Comparison of ENCODE assay signal across 16 cellular contexts in genomic region chr10:113650172-113650571, GRCh38. TPM values are rescaled to one million over a fixed set of nuclear protein-coding genes. Genes with fewer than 3 reads are reported as not detected.
DNase-seq lines count a peak whose midpoint lies in the region; ATAC-seq, FAIRE-seq and TF ChIP-seq lines count a peak whose summit lies in the region.
"Had no signal": no experiment of that assay in that cellular context is flagged by ENCODE, and none has a peak within 500 bp of the region (broad histone marks: within the 10 kb centered on the region; RNA-seq: fewer than 3 reads in every experiment).

No MANE protein-coding gene starts in this region.

- no peak for TF ChIP-seq RAD21 in A549 (conservative IDR thresholded peaks at IDR 0.05 in 1 of 2, IDR thresholded peaks at IDR 0.05 in 1 of 2)

- intact Hi-C loops in gastrocnemius medialis (cut with DNase I; ENCODE audit: low total_unique reads) (no loop called here), lower leg skin (cut with DNase I; ENCODE audit: low total_unique reads) (no loop called here)

- TF ChIP-seq CTCF in A549 (IDR thresholded peaks at IDR 0.05) (no peak), epithelial cell of esophagus (IDR thresholded peaks at IDR 0.05; ENCODE audit: insufficient read depth, low read depth, low read length, missing control alignments) (no peak), gastrocnemius medialis (IDR thresholded peaks at IDR 0.05 in 4 of 5, conservative IDR thresholded peaks at IDR 0.05 in 1 of 5) (no peak), lower leg skin (IDR thresholded peaks at IDR 0.05) (no peak)

- in situ Hi-C loops in gastrocnemius medialis (cut with MboI; ENCODE audit: low sequenced_read_pairs in 4 of 4), result no loop called here

- TF ChIP-seq EP300 in A549 (IDR thresholded peaks at IDR 0.05), result no peak

- H3K4me2 ChIP-seq in A549, result no peak overlapping the region
- H3K4me2 ChIP-seq: BLaER1, GM23338 had no signal

- no peaks in the 10 kb centered on the region for H3K4me1 ChIP-seq in A549
- H3K4me1 ChIP-seq in gastrocnemius medialis, result peaks cover 59 to 75% of the 10 kb centered on the region in 2 donors
- H3K4me1 ChIP-seq: BLaER1, Caco-2 had no signal

- no peak for FAIRE-seq in A549 (lab: Jason Lieb, UNC)
- FAIRE-seq: GM12892 had no signal

- no peaks in the 10 kb centered on the region for H3K27me3 ChIP-seq in gastrocnemius medialis
- H3K27me3 ChIP-seq: BLaER1 had no signal

- ATAC-seq in A549 (no peak), gastrocnemius medialis (no peak)
- ATAC-seq: GM23338 had no signal

- no peaks in the 10 kb centered on the region for H3K9me3 ChIP-seq in A549
- H3K9me3 ChIP-seq in gastrocnemius medialis, result no peaks in the 10 kb centered on the region
- H3K9me3 ChIP-seq: BLaER1, Caco-2 had no signal

- peaks cover 0 to 54% of the 10 kb centered on the region in 2 donors for H3K36me3 ChIP-seq in gastrocnemius medialis
- H3K36me3 ChIP-seq: BLaER1 had no signal

- H3K4me3 ChIP-seq in A549 (no peak overlapping the region), epithelial cell of esophagus (ENCODE audit: low read length) (no peak overlapping the region), gastrocnemius medialis (no peak overlapping the region), lower leg skin (ENCODE audit: low read depth, poor library complexity, severe bottlenecking) (no peak overlapping the region)
- H3K4me3 ChIP-seq: BLaER1, GM23338 had no signal

- TF ChIP-seq POLR2A in A549 (IDR thresholded peaks at IDR 0.05; ENCODE audit: low read length) (no peak), gastrocnemius medialis (IDR thresholded peaks at IDR 0.05) (no peak), lower leg skin (IDR thresholded peaks at IDR 0.05) (no peak)

- WGBS in A549 (ENCODE audit: missing lambda C conversion rate), result 58% methylated on average over 2 of the region's 2 CpGs
- WGBS in lower leg skin, 2 donors, result 76 to 83% methylated on average over 2 of the region's 2 CpGs

- CTCF ChIA-PET in A549 (lab: Yijun Ruan, JAX), result interaction anchor here (1.4 kb wide), 1 partner anchor 1178 kb away, joined by 3 read pairs; no protein-coding TSS in a partner anchor

- peak; percentile 8 for DNase-seq in A172 (ENCODE audit: low spot score)
- DNase-seq in A549 (ENCODE audit: low read depth in 1 of 2, low spot score in 1 of 2), result no peak
- DNase-seq in epithelial cell of esophagus (ENCODE audit: low read depth), result peak; percentile 7
- no peak for DNase-seq in gastrocnemius medialis
- no peak for DNase-seq in iPS-NIHi11 (ENCODE audit: low spot score)
- DNase-seq in lower leg skin (ENCODE audit: low spot score in 2 of 2), result no peak
- DNase-seq: AML-193; Caco-2; CD8-positive, alpha-beta memory T cell; DND-41; GDM1; H7 had no signal

- POLR2A ChIA-PET in A549 (lab: Yijun Ruan, JAX), result no interaction called here

- H3K27ac ChIP-seq in A549 (no peak overlapping the region), gastrocnemius medialis (peak overlapping the region; percentile 81 to 96 (median 96))
- H3K27ac ChIP-seq: BLaER1 had no signal

TF ChIP-seq in A549, 52 proteins besides CTCF, POLR2A, EP300 and RAD21:
- TF ChIP-seq GATA3 (IDR thresholded peaks at IDR 0.05; ENCODE audit: borderline replicate concordance), result no peak
- no peak for TF ChIP-seq BCL3 (IDR thresholded peaks at IDR 0.05)
- TF ChIP-seq ZFP36 (IDR thresholded peaks at IDR 0.05; ENCODE audit: borderline replicate concordance, partially characterized antibody), result peak; percentile 17
- no peak for TF ChIP-seq KDM5A (IDR thresholded peaks at IDR 0.05)
- no peak for TF ChIP-seq JUN (IDR thresholded peaks at IDR 0.05)
- TF ChIP-seq CBX8 (IDR thresholded peaks at IDR 0.05), result no peak
- TF ChIP-seq MYC (IDR thresholded peaks at IDR 0.05; ENCODE audit: borderline replicate concordance, low read length), result no peak

RNA-seq across cellular contexts. Expression of gene NRAP, which starts 13.7 kb away (rescaled TPM):
- total RNA-seq in A172 (2014; rRNA removed; shearing (Covaris generic)), result not detected in 2 replicates
- not detected in 2 replicates for polyA plus RNA-seq in A549 (2011; rRNA removed)
- not detected in 2 replicates for polyA plus RNA-seq in A549 (2012; cell fraction: cytosol; rRNA removed)
- polyA plus RNA-seq in A549 (2012; cell fraction: nucleus; rRNA removed), result not detected in 2 replicates
- not detected in 3 replicates for polyA plus RNA-seq in A549 (2017; fragmentation: RNase III; extraction: RNeasy Plus Mini Kit Qiagen cat#74134 plus additional on column Dnase treatment)
- polyA minus RNA-seq in A549 (2011; rRNA and poly(A)+ RNA removed), result not detected in 2 replicates
- total RNA-seq in gastrocnemius medialis, result 1,000 to 10,000 TPM in 3 of 4 donors, 100 to 1,000 TPM in 1; 811 to 2,339 (median 1,413) TPM
- under 1 TPM in 3 of 4 donors, not detected in 1; 0.05 to 0.13 (median 0.13) TPM for total RNA-seq in lower leg skin
- total RNA-seq: CD8-positive, alpha-beta memory T cell; GM23338; HT1080 had no signal
- polyA plus RNA-seq: CD8-positive, alpha-beta memory T cell; GM23338 had no signal

RNA-seq across cellular contexts. Expression of gene CASP7, which starts 29.5 kb away (rescaled TPM):
- total RNA-seq in A172 (2014; rRNA removed; shearing (Covaris generic)), result 32.5 and 37.1 TPM in 2 replicates
- polyA plus RNA-seq in A549 (2011; rRNA removed) (27.0 and 29.7 TPM in 2 replicates), A549 (2017; fragmentation: RNase III; extraction: RNeasy Plus Mini Kit Qiagen cat#74134 plus additional on column Dnase treatment) (21.4 to 23.9 TPM (median 22.6 TPM) in 3 replicates)
- 12.1 and 12.6 TPM in 2 replicates for polyA plus RNA-seq in A549 (2012; cell fraction: cytosol; rRNA removed)
- 6.2 and 8.6 TPM in 2 replicates for polyA plus RNA-seq in A549 (2012; cell fraction: nucleus; rRNA removed)
- 11.2 and 14.1 TPM in 2 replicates for polyA minus RNA-seq in A549 (2011; rRNA and poly(A)+ RNA removed)
- total RNA-seq in gastrocnemius medialis (10 to 100 TPM in 2 of 4 donors, 1 to 10 TPM in 2; 5.3 to 23.9 (median 8.9) TPM), lower leg skin (10 to 100 TPM; 18.3 to 30.8 (median 23.5) TPM)

Comparison
In these comparisons a context has a peak if more than half of its experiments do, and no peak if none do; other contexts are left out.
1. DNase-seq: peak in A172 (single experiment) and epithelial cell of esophagus (single experiment); none in A549 (0 of 2), gastrocnemius medialis (0 of 2), iPS-NIHi11 (single experiment) and lower leg skin (0 of 2).
2. H3K27ac ChIP-seq: peak in gastrocnemius medialis (4 of 4); none in A549 (0 of 2).
3. RNA of gene NRAP, which starts 13.7 kb away (total RNA-seq): 811 to 2,339 TPM in gastrocnemius medialis; 0.05 to 0.13 TPM in lower leg skin and not detected in A172; every median in the first group is over 100 times any median in the second.